Comparison of ENCODE assay signal across 8 cellular contexts in genomic region chr20:380763-381580, GRCh38. TPM values are rescaled to one million over a fixed set of nuclear protein-coding genes. Genes with fewer than 3 reads are reported as not detected.
DNase-seq lines count a peak whose midpoint lies in the region; ATAC-seq and TF ChIP-seq lines count a peak whose summit lies in the region.

No MANE protein-coding gene starts in this region.

- H3K27ac ChIP-seq in C4-2B, result peak overlapping the region; percentile 97

- TF ChIP-seq POLR2A in GM19099 (IDR thresholded peaks at IDR 0.05; ENCODE audit: extremely low read depth, insufficient read length, low read depth), result peak; percentile 62

- TF ChIP-seq CTCF in C4-2B (conservative IDR thresholded peaks at IDR 0.05), result no peak; the same call in 1 of the 2 replicates
- no peak for TF ChIP-seq CTCF in osteocyte (IDR thresholded peaks at IDR 0.05)
- TF ChIP-seq CTCF in type B pancreatic cell (conservative IDR thresholded peaks at IDR 0.05), result peak; percentile 53

- H3K36me3 Mint-ChIP-seq in osteocyte (ENCODE audit: unreplicated experiment), result peaks cover 4% of the 10 kb centered on the region
- H3K36me3 Mint-ChIP-seq in type B pancreatic cell, result no peaks in the 10 kb centered on the region

- H3K4me1 Mint-ChIP-seq in osteocyte (ENCODE audit: unreplicated experiment) (peaks cover 11% of the 10 kb centered on the region), type B pancreatic cell (ENCODE audit: unreplicated experiment) (peaks cover 4% of the 10 kb centered on the region)

- peak overlapping the region; percentile 97 for H3K27ac Mint-ChIP-seq in osteocyte (ENCODE audit: unreplicated experiment)
- H3K27ac Mint-ChIP-seq in type B pancreatic cell, result peak overlapping the region; percentile 76

- H3K9me3 Mint-ChIP-seq in osteocyte (ENCODE audit: unreplicated experiment), result no peaks in the 10 kb centered on the region
- H3K9me3 Mint-ChIP-seq in type B pancreatic cell, result no peaks in the 10 kb centered on the region

- H3K27me3 Mint-ChIP-seq in osteocyte (ENCODE audit: unreplicated experiment) (no peaks in the 10 kb centered on the region), type B pancreatic cell (peaks cover 21% of the 10 kb centered on the region)

- peak overlapping the region; percentile 83 for H3K4me3 Mint-ChIP-seq in osteocyte (ENCODE audit: unreplicated experiment)
- H3K4me3 Mint-ChIP-seq in type B pancreatic cell, result peak overlapping the region; percentile 86

- peak; percentile 38 to 48 for DNase-seq in activated T-helper 1 cell treated with anti-CD3 and anti-CD28 coated beads, Interleukin-2, amount 50 U/mL, for 16 hours (ENCODE audit: low read depth in 1 of 2, low spot score in 1 of 2)
- peak; percentile 78 for DNase-seq in fibroblast of the conjunctiva (ENCODE audit: low read depth)
- peak; percentile 94 for DNase-seq in osteocyte (ENCODE audit: extremely low spot score, unreplicated experiment)
- peak; percentile 75 for DNase-seq in type B pancreatic cell (ENCODE audit: extremely low spot score, unreplicated experiment)

- ATAC-seq in HG03354 (IDR thresholded peaks at IDR 0.05; ENCODE audit: poor library complexity, severe bottlenecking, unreplicated experiment), result peak; percentile 63

TF ChIP-seq in PFSK-1, 5 proteins besides CTCF, POLR2A, EP300 and RAD21:
- TF ChIP-seq POLR2AphosphoS5 (IDR thresholded peaks at IDR 0.05; ENCODE audit: low read depth, low read length), result peak; percentile 50; the same call in 1 of the 2 replicates
- TF ChIP-seq REST (IDR thresholded peaks at IDR 0.05; ENCODE audit: insufficient read depth in 1 of 2, low read depth in 2 of 2, low read length in 2 of 2), result peak in 1 of 2 experiments; percentile 58; a peak in 1 of 4 replicates
- 0 out of 2 replicates have a peak, but pooled peaks have one; percentile 59 for TF ChIP-seq TAF1 (IDR thresholded peaks at IDR 0.05; ENCODE audit: borderline replicate concordance, insufficient read depth, low read length)
- no peak for TF ChIP-seq FOXP2 (optimal IDR thresholded peaks at IDR 0.05; ENCODE audit: borderline replicate concordance, extremely low read depth, extremely low read length, insufficient read depth)
- peak; percentile 35; the same call in 1 of the 2 replicates for TF ChIP-seq SIN3A (IDR thresholded peaks at IDR 0.05; ENCODE audit: borderline replicate concordance, insufficient read depth, low read length)

RNA-seq across cellular contexts. Expression of gene TRIB3, which starts 0.4 kb away (rescaled TPM):
- polyA plus RNA-seq in PFSK-1 (2012; ENCODE audit: insufficient read length, low read depth), result 493 TPM
- total RNA-seq in osteocyte (49.1 and 62.6 TPM in 2 replicates), type B pancreatic cell (ENCODE audit: low replicate concordance) (8.3 and 17.0 TPM in 2 replicates)

RNA-seq across cellular contexts. Expression of gene RBCK1, which starts 27.1 kb away (rescaled TPM):
- polyA plus RNA-seq in PFSK-1 (2012; ENCODE audit: insufficient read length, low read depth), result 197 TPM
- 103 and 119 TPM in 2 replicates for total RNA-seq in osteocyte
- total RNA-seq in type B pancreatic cell (ENCODE audit: low replicate concordance), result 81.3 and 84.9 TPM in 2 replicates

RNA-seq across cellular contexts. Expression of gene NRSN2, which starts 34.1 kb away (rescaled TPM):
- 125 TPM for polyA plus RNA-seq in PFSK-1 (2012; ENCODE audit: insufficient read length, low read depth)
- total RNA-seq in osteocyte (47.3 and 57.7 TPM in 2 replicates), type B pancreatic cell (ENCODE audit: low replicate concordance) (33.8 and 43.0 TPM in 2 replicates)

RNA-seq across cellular contexts. Expression of gene SOX12, which starts 55.6 kb away (rescaled TPM):
- polyA plus RNA-seq in PFSK-1 (2012; ENCODE audit: insufficient read length, low read depth), result 45.8 TPM
- total RNA-seq in osteocyte (30.8 and 31.7 TPM in 2 replicates), type B pancreatic cell (ENCODE audit: low replicate concordance) (9.9 and 52.7 TPM in 2 replicates)

Comparison
In these comparisons a context has a peak if more than half of its experiments do, and no peak if none do; other contexts are left out.
1. Peak in every context shown above with its lines: DNase-seq, ATAC-seq and H3K27ac ChIP-seq.
2. DNase-seq: peak in every context shown above with its lines; median percentile 94 in osteocyte; 78 in fibroblast of the conjunctiva; 75 in type B pancreatic cell; 43 in activated T-helper 1 cell treated with anti-CD3 and anti-CD28 coated beads, Interleukin-2, amount 50 U/mL, for 16 hours.